Comparison of ENCODE assay signal across 13 cellular contexts in genomic region chr6:25147191-25147590, GRCh38.
DNase-seq lines count a peak whose midpoint lies in the region; ATAC-seq lines count a peak whose summit lies in the region.
"Had no signal": no experiment of that assay in that cellular context is flagged by ENCODE, and none has a peak within 500 bp of the region (broad histone marks: within the 10 kb centered on the region; RNA-seq: fewer than 3 reads in every experiment).

No MANE protein-coding gene starts in this region.

- peaks cover 15% of the 10 kb centered on the region for H3K4me1 Mint-ChIP-seq in activated T-helper 17 cell treated with anti-CD3 and anti-CD28 coated beads, Interleukin-2, amount 50 U/mL, for 72 hours

- ATAC-seq in GM18517 (IDR thresholded peaks at IDR 0.05; ENCODE audit: unreplicated experiment) (peak; percentile 99), GM21447 (IDR thresholded peaks at IDR 0.05; ENCODE audit: unreplicated experiment) (peak; percentile 98), HG03280 (IDR thresholded peaks at IDR 0.05; ENCODE audit: unreplicated experiment) (peak; percentile 96)
- peak; percentile 85 for ATAC-seq in activated T-helper 17 cell treated with anti-CD3 and anti-CD28 coated beads, Interleukin-2, amount 50 U/mL, for 72 hours (replicated peaks)

- no peak overlapping the region for H3K27ac Mint-ChIP-seq in activated T-helper 17 cell treated with anti-CD3 and anti-CD28 coated beads, Interleukin-2, amount 50 U/mL, for 72 hours

- no peak overlapping the region for H3K27ac ChIP-seq in effector memory CD4-positive, alpha-beta T cell (ENCODE audit: insufficient read depth, low read length, poor library complexity, severe bottlenecking)
- H3K27ac ChIP-seq: epithelial cell of prostate, SJCRH30, transverse colon had no signal

- H3K4me1 ChIP-seq in effector memory CD4-positive, alpha-beta T cell (ENCODE audit: control insufficient read depth, insufficient read depth, low read length, poor library complexity, severe bottlenecking), result no peaks in the 10 kb centered on the region
- H3K4me1 ChIP-seq: SJCRH30 had no signal

- peaks cover 16% of the 10 kb centered on the region for H3K9me3 Mint-ChIP-seq in activated T-helper 17 cell treated with anti-CD3 and anti-CD28 coated beads, Interleukin-2, amount 50 U/mL, for 72 hours

- no peaks in the 10 kb centered on the region for H3K9me3 ChIP-seq in effector memory CD4-positive, alpha-beta T cell (ENCODE audit: control insufficient read depth, low read length)
- H3K9me3 ChIP-seq: SJCRH30, transverse colon had no signal

- no peaks in the 10 kb centered on the region for H3K36me3 Mint-ChIP-seq in activated T-helper 17 cell treated with anti-CD3 and anti-CD28 coated beads, Interleukin-2, amount 50 U/mL, for 72 hours (ENCODE audit: low read depth)

- no peak overlapping the region for H3K4me3 ChIP-seq in effector memory CD4-positive, alpha-beta T cell (ENCODE audit: insufficient read depth, low read depth, low read length, poor library complexity, severe bottlenecking)
- H3K4me3 ChIP-seq: SJCRH30, transverse colon had no signal

- DNase-seq in GOT3 (lab: John Stamatoyannopoulos, UW) (no peak), NCI-H187 (lab: John Stamatoyannopoulos, UW) (no peak), cerebellar cortex (ENCODE audit: low spot score) (no peak)
- no peak for DNase-seq in effector memory CD4-positive, alpha-beta T cell
- DNase-seq: activated naive CD4-positive, alpha-beta T cell treated with anti-CD3 and anti-CD28 coated beads, Interleukin-2, amount 50 U/mL, for 16 hours; SJCRH30; stimulated activated CD4-positive, alpha-beta T cell treated with anti-CD3 and anti-CD28 coated beads, Interleukin-12 subunit alpha, Interleukin-12 subunit beta, amount 100 ng/mL, for 4 hours; transverse colon had no signal

- no peak overlapping the region for H3K4me3 Mint-ChIP-seq in activated T-helper 17 cell treated with anti-CD3 and anti-CD28 coated beads, Interleukin-2, amount 50 U/mL, for 72 hours

- no peaks in the 10 kb centered on the region for H3K36me3 ChIP-seq in effector memory CD4-positive, alpha-beta T cell (ENCODE audit: control insufficient read depth, insufficient read depth, low read length)
- H3K36me3 ChIP-seq: SJCRH30, transverse colon had no signal

- H3K27me3 ChIP-seq in effector memory CD4-positive, alpha-beta T cell (replicated peaks; ENCODE audit: control insufficient read depth, insufficient read depth, low read length, poor library complexity, severe bottlenecking), result no peaks in the 10 kb centered on the region
- H3K27me3 ChIP-seq: SJCRH30, transverse colon had no signal

- H3K27me3 Mint-ChIP-seq in activated T-helper 17 cell treated with anti-CD3 and anti-CD28 coated beads, Interleukin-2, amount 50 U/mL, for 72 hours, result no peaks in the 10 kb centered on the region
